27 cellular contexts compared by ENCODE assay signal in genomic region chr3:197956070-197956469, GRCh38. TPM values are rescaled to one million over a fixed set of nuclear protein-coding genes. Genes with fewer than 3 reads are reported as not detected.
DNase-seq lines count a peak whose midpoint lies in the region; FAIRE-seq and TF ChIP-seq lines count a peak whose summit lies in the region.
"Had no signal": no experiment of that assay in that cellular context is flagged by ENCODE, and none has a peak within 500 bp of the region (broad histone marks: within the 10 kb centered on the region; RNA-seq: fewer than 3 reads in every experiment).

No MANE protein-coding gene starts in this region.

- no peaks in the 10 kb centered on the region for H3K27me3 Mint-ChIP-seq in activated CD4-positive, alpha-beta memory T cell treated with anti-CD3 and anti-CD28 coated beads for 36 hours
- no peaks in the 10 kb centered on the region for H3K27me3 Mint-ChIP-seq in activated CD4-positive, alpha-beta memory T cell treated with anti-CD3 and anti-CD28 coated beads, Interleukin-2, amount 10 ng/mL, durations not matched to agents 7 days and 5 days
- H3K27me3 Mint-ChIP-seq in astrocyte (ENCODE audit: low read depth, unreplicated experiment), result no peaks in the 10 kb centered on the region
- peaks cover 5% of the 10 kb centered on the region for H3K27me3 Mint-ChIP-seq in neural progenitor cell (ENCODE audit: insufficient read depth, low read depth)
- H3K27me3 Mint-ChIP-seq: activated naive CD4-positive, alpha-beta T cell treated with anti-CD3 and anti-CD28 coated beads, Interleukin-2, amount 10 ng/mL, durations not matched to agents 7 days and 5 days; central memory CD8-positive, alpha-beta T cell; progenitor cell of endocrine pancreas had no signal

- H3K9me3 ChIP-seq in NT2/D1 (ENCODE audit: insufficient read depth, low read length) (no peaks in the 10 kb centered on the region), astrocyte (ENCODE audit: insufficient read depth, low read depth, low read length) (no peaks in the 10 kb centered on the region), neural progenitor cell (ENCODE audit: low read depth) (no peaks in the 10 kb centered on the region), stomach (no peaks in the 10 kb centered on the region)
- H3K9me3 ChIP-seq: ascending aorta; BLaER1 treated with 17β-estradiol and CSF1 and Interleukin-3, amounts not matched to agents 10 nM and 100 nM; lower lobe of right lung; mucosa of descending colon; upper lobe of right lung had no signal

- no peak overlapping the region for H4K8ac ChIP-seq in mesendoderm (ENCODE audit: low read depth, low read length)

- H2BK5ac ChIP-seq in mesendoderm (ENCODE audit: low read length), result no peak overlapping the region

- H2AK5ac ChIP-seq in mesendoderm (ENCODE audit: low read length), result no peak overlapping the region

- H3K27me3 ChIP-seq in NT2/D1 (ENCODE audit: insufficient read depth, insufficient read length) (peaks cover 5% of the 10 kb centered on the region), astrocyte (ENCODE audit: insufficient read depth, low read length) (no peaks in the 10 kb centered on the region), neural progenitor cell (peaks cover 2% of the 10 kb centered on the region), mesendoderm (ENCODE audit: insufficient read depth, low read length, poor library complexity) (no peaks in the 10 kb centered on the region), stomach (no peaks in the 10 kb centered on the region)
- H3K27me3 ChIP-seq: ascending aorta; BLaER1 treated with 17β-estradiol and CSF1 and Interleukin-3, amounts not matched to agents 10 nM and 100 nM; upper lobe of right lung had no signal

- H4K5ac ChIP-seq in mesendoderm (ENCODE audit: low read length), result no peak overlapping the region

- FAIRE-seq in astrocyte (lab: Jason Lieb, UNC), result no peak
- FAIRE-seq: TTC549 had no signal

- no peak overlapping the region for H3K4me3 ChIP-seq in NT2/D1 (ENCODE audit: insufficient read length, low read depth)
- no peak overlapping the region for H3K4me3 ChIP-seq in astrocyte (ENCODE audit: insufficient read depth, low read depth, low read length)
- H3K4me3 ChIP-seq in neural progenitor cell, result no peak overlapping the region
- no peak overlapping the region for H3K4me3 ChIP-seq in mesendoderm (ENCODE audit: low read length)
- no peak overlapping the region for H3K4me3 ChIP-seq in stomach
- H3K4me3 ChIP-seq: ascending aorta; BLaER1 treated with 17β-estradiol and CSF1 and Interleukin-3, amounts not matched to agents 10 nM and 100 nM; lower lobe of right lung; mucosa of descending colon; upper lobe of right lung had no signal

- H3K36me3 Mint-ChIP-seq in activated CD4-positive, alpha-beta memory T cell treated with anti-CD3 and anti-CD28 coated beads for 36 hours, result peaks cover 60% of the 10 kb centered on the region
- peaks cover 73% of the 10 kb centered on the region for H3K36me3 Mint-ChIP-seq in activated CD4-positive, alpha-beta memory T cell treated with anti-CD3 and anti-CD28 coated beads, Interleukin-2, amount 10 ng/mL, durations not matched to agents 7 days and 5 days (ENCODE audit: low read depth)
- H3K36me3 Mint-ChIP-seq in astrocyte (ENCODE audit: low read depth, unreplicated experiment) (peaks cover 35% of the 10 kb centered on the region), neural progenitor cell (peaks cover 20% of the 10 kb centered on the region)

- no peak overlapping the region for H3K4ac ChIP-seq in mesendoderm (ENCODE audit: low read depth, low read length)

- H3K4me1 ChIP-seq in NT2/D1 (ENCODE audit: insufficient read depth, insufficient read length), result peaks cover 3% of the 10 kb centered on the region
- H3K4me1 ChIP-seq in astrocyte (ENCODE audit: insufficient read depth, low read length), result peaks cover 59% of the 10 kb centered on the region
- peaks cover 27% of the 10 kb centered on the region for H3K4me1 ChIP-seq in neural progenitor cell
- peaks cover 3% of the 10 kb centered on the region for H3K4me1 ChIP-seq in mesendoderm (ENCODE audit: control insufficient read depth, low read depth, low read length)
- H3K4me1 ChIP-seq in stomach, result peaks cover 47 to 81% (median 68%) of the 10 kb centered on the region in 4 donors

- no peak overlapping the region for H3K18ac ChIP-seq in mesendoderm (ENCODE audit: low read length)

- no peak for TF ChIP-seq CTCF in astrocyte (IDR thresholded peaks at IDR 0.05; ENCODE audit: insufficient read depth, low read depth, low read length)
- TF ChIP-seq CTCF in neural progenitor cell (IDR thresholded peaks at IDR 0.05), result no peak
- no peak for TF ChIP-seq CTCF in stomach (IDR thresholded peaks at IDR 0.05)

- no peak overlapping the region for H2BK15ac ChIP-seq in mesendoderm (replicated peaks; ENCODE audit: low read depth)

- H3K4me3 Mint-ChIP-seq in activated CD4-positive, alpha-beta memory T cell treated with anti-CD3 and anti-CD28 coated beads for 36 hours, result no peak overlapping the region
- H3K4me3 Mint-ChIP-seq in activated CD4-positive, alpha-beta memory T cell treated with anti-CD3 and anti-CD28 coated beads, Interleukin-2, amount 10 ng/mL, durations not matched to agents 7 days and 5 days, result no peak overlapping the region
- H3K4me3 Mint-ChIP-seq in astrocyte (ENCODE audit: unreplicated experiment) (peak overlapping the region; percentile 54), neural progenitor cell (no peak overlapping the region)
- H3K4me3 Mint-ChIP-seq: activated naive CD4-positive, alpha-beta T cell treated with anti-CD3 and anti-CD28 coated beads, Interleukin-2, amount 10 ng/mL, durations not matched to agents 7 days and 5 days; central memory CD8-positive, alpha-beta T cell had no signal

- TF ChIP-seq EP300 in stomach (IDR thresholded peaks at IDR 0.05), result no peak

- no peak overlapping the region for H3K27ac ChIP-seq in astrocyte (ENCODE audit: low read depth, low read length)
- peak overlapping the region; percentile 36 for H3K27ac ChIP-seq in neural progenitor cell
- H3K27ac ChIP-seq in mesendoderm (ENCODE audit: low read depth, low read length), result no peak overlapping the region
- H3K27ac ChIP-seq in stomach, result no peak overlapping the region
- H3K27ac ChIP-seq: ascending aorta had no signal

- POLR2A ChIA-PET in activated CD4-positive, alpha-beta memory T cell treated with anti-CD3 and anti-CD28 coated beads for 36 hours (lab: Charles Lee), result interaction anchor here (1.1 kb wide), 1 partner anchor 124 kb away, joined by 3 read pairs; no protein-coding TSS in a partner anchor
- POLR2A ChIA-PET in activated CD4-positive, alpha-beta memory T cell treated with anti-CD3 and anti-CD28 coated beads, Interleukin-2, amount 10 ng/mL, durations not matched to agents 7 days and 5 days (lab: Charles Lee), result interaction anchor here (0.6 kb wide), 1 partner anchor 75 kb away, joined by 3 read pairs; no protein-coding TSS in a partner anchor

- H3F3A ChIP-seq in neural progenitor cell (ENCODE audit: low read depth), result peaks cover 87% of the 10 kb centered on the region

- H4K20me1 ChIP-seq in astrocyte (ENCODE audit: insufficient read depth, low read length) (peaks cover 64% of the 10 kb centered on the region), neural progenitor cell (ENCODE audit: low read depth) (peaks cover 60% of the 10 kb centered on the region)

- H2AFZ ChIP-seq in astrocyte (ENCODE audit: low read depth, low read length) (no peak overlapping the region), neural progenitor cell (replicated peaks) (no peak overlapping the region)

- peaks cover 62% of the 10 kb centered on the region for H3K36me3 ChIP-seq in NT2/D1 (ENCODE audit: insufficient read depth, insufficient read length, low read length)
- peaks cover 51% of the 10 kb centered on the region for H3K36me3 ChIP-seq in astrocyte (ENCODE audit: insufficient read depth, low read length)
- peaks cover 30% of the 10 kb centered on the region for H3K36me3 ChIP-seq in neural progenitor cell
- H3K36me3 ChIP-seq in mesendoderm (ENCODE audit: control insufficient read depth, insufficient read depth, low read length), result peaks cover 13% of the 10 kb centered on the region
- peaks cover 50 to 61% (median 59%) of the 10 kb centered on the region in 4 donors for H3K36me3 ChIP-seq in stomach

- TF ChIP-seq POLR2A in stomach (IDR thresholded peaks at IDR 0.05), result no peak

- H3K79me1 ChIP-seq in mesendoderm (ENCODE audit: low read length), result peaks cover 4% of the 10 kb centered on the region

- H3K4me2 ChIP-seq in astrocyte (ENCODE audit: low read length) (no peak overlapping the region), neural progenitor cell (no peak overlapping the region), mesendoderm (ENCODE audit: low read length) (no peak overlapping the region)

- intact Hi-C loops in activated CD4-positive, alpha-beta memory T cell treated with anti-CD3 and anti-CD28 coated beads for 36 hours (cut with micrococcal nuclease), result no loop called here
- intact Hi-C loops in stomach (cut with DNase I; ENCODE audit: low total_unique reads), result no loop called here

- no peak overlapping the region for H3K56ac ChIP-seq in mesendoderm (ENCODE audit: low read length)

- H3K9ac ChIP-seq in NT2/D1 (ENCODE audit: insufficient read length, low read depth) (peak overlapping the region; percentile 42), astrocyte (ENCODE audit: low read length) (no peak overlapping the region), neural progenitor cell (no peak overlapping the region), mesendoderm (ENCODE audit: low read length) (no peak overlapping the region)

- H3K79me2 ChIP-seq in astrocyte (ENCODE audit: insufficient read depth, low read length) (peaks cover 49% of the 10 kb centered on the region), neural progenitor cell (ENCODE audit: low read depth) (peaks cover 39% of the 10 kb centered on the region), mesendoderm (ENCODE audit: control insufficient read depth, insufficient read depth, low read length) (peaks cover 21% of the 10 kb centered on the region)

- CTCF ChIA-PET in activated CD4-positive, alpha-beta memory T cell treated with anti-CD3 and anti-CD28 coated beads for 36 hours (lab: Charles Lee), result interaction anchor here (1.1 kb wide), 1 partner anchor 13 kb away, joined by 4 read pairs; no protein-coding TSS in a partner anchor
- CTCF ChIA-PET in activated CD4-positive, alpha-beta memory T cell treated with anti-CD3 and anti-CD28 coated beads, Interleukin-2, amount 10 ng/mL, durations not matched to agents 7 days and 5 days (lab: Charles Lee), result no interaction called here

- peak overlapping the region; percentile 31 for H3K27ac Mint-ChIP-seq in activated CD4-positive, alpha-beta memory T cell treated with anti-CD3 and anti-CD28 coated beads for 36 hours
- no peak overlapping the region for H3K27ac Mint-ChIP-seq in activated CD4-positive, alpha-beta memory T cell treated with anti-CD3 and anti-CD28 coated beads, Interleukin-2, amount 10 ng/mL, durations not matched to agents 7 days and 5 days
- H3K27ac Mint-ChIP-seq in astrocyte (ENCODE audit: unreplicated experiment) (no peak overlapping the region), neural progenitor cell (no peak overlapping the region)
- H3K27ac Mint-ChIP-seq: activated naive CD4-positive, alpha-beta T cell treated with anti-CD3 and anti-CD28 coated beads, Interleukin-2, amount 10 ng/mL, durations not matched to agents 7 days and 5 days had no signal

- H2BK120ac ChIP-seq in mesendoderm (ENCODE audit: low read depth, low read length), result no peak overlapping the region

- DNase-seq in activated CD4-positive, alpha-beta memory T cell treated with anti-CD3 and anti-CD28 coated beads for 36 hours, result no peak
- DNase-seq in activated CD4-positive, alpha-beta memory T cell treated with anti-CD3 and anti-CD28 coated beads, Interleukin-2, amount 10 ng/mL, durations not matched to agents 7 days and 5 days, result no peak
- DNase-seq in NT2/D1 (ENCODE audit: low read depth, low spot score) (no peak), astrocyte (ENCODE audit: low read depth) (no peak), neural progenitor cell (ENCODE audit: low spot score) (no peak), mesendoderm (no peak), amniotic stem cell (lab: John Stamatoyannopoulos, UW) (no peak), stomach (no peak)
- DNase-seq: ACHN; activated CD4-positive, alpha-beta T cell treated with anti-CD3 and anti-CD28 coated beads for 1 hour; activated naive CD4-positive, alpha-beta T cell treated with anti-CD3 and anti-CD28 coated beads, Interleukin-2, amount 10 ng/mL, durations not matched to agents 7 days and 5 days; Calu3; glutamatergic neuron; H7; lower lobe of right lung; mucosa of descending colon; NCI-H1048; NCI-H187; NCI-H748 treated with DMSO at 0.1 percent for 48 hours; Right ventricle myocardium superior; stimulated activated CD8-positive, alpha-beta memory T cell treated with anti-CD3 and anti-CD28 coated beads, Interleukin-4, amount 100 ng/mL, for 48 hours; upper lobe of right lung had no signal

- peaks cover 69% of the 10 kb centered on the region for H3K4me1 Mint-ChIP-seq in activated CD4-positive, alpha-beta memory T cell treated with anti-CD3 and anti-CD28 coated beads for 36 hours (ENCODE audit: low read depth)
- H3K4me1 Mint-ChIP-seq in activated CD4-positive, alpha-beta memory T cell treated with anti-CD3 and anti-CD28 coated beads, Interleukin-2, amount 10 ng/mL, durations not matched to agents 7 days and 5 days, result peaks cover 76% of the 10 kb centered on the region
- H3K4me1 Mint-ChIP-seq in astrocyte (ENCODE audit: low read depth, unreplicated experiment) (peaks cover 38% of the 10 kb centered on the region), neural progenitor cell (peaks cover 39% of the 10 kb centered on the region)

- H3K23ac ChIP-seq in mesendoderm (ENCODE audit: low read length), result no peak overlapping the region

- no peaks in the 10 kb centered on the region for H3K9me3 Mint-ChIP-seq in activated CD4-positive, alpha-beta memory T cell treated with anti-CD3 and anti-CD28 coated beads for 36 hours
- no peaks in the 10 kb centered on the region for H3K9me3 Mint-ChIP-seq in activated CD4-positive, alpha-beta memory T cell treated with anti-CD3 and anti-CD28 coated beads, Interleukin-2, amount 10 ng/mL, durations not matched to agents 7 days and 5 days
- H3K9me3 Mint-ChIP-seq in astrocyte (ENCODE audit: unreplicated experiment) (no peaks in the 10 kb centered on the region), neural progenitor cell (no peaks in the 10 kb centered on the region)
- H3K9me3 Mint-ChIP-seq: activated naive CD4-positive, alpha-beta T cell treated with anti-CD3 and anti-CD28 coated beads, Interleukin-2, amount 10 ng/mL, durations not matched to agents 7 days and 5 days; central memory CD8-positive, alpha-beta T cell had no signal

RNA-seq across cellular contexts. Expression of gene LMLN, which starts 3.9 kb away (rescaled TPM):
- total RNA-seq in activated CD4-positive, alpha-beta memory T cell treated with anti-CD3 and anti-CD28 coated beads for 36 hours, result 1 to 10 TPM; 3.6 to 3.8 TPM
- total RNA-seq in activated CD4-positive, alpha-beta memory T cell treated with anti-CD3 and anti-CD28 coated beads, Interleukin-2, amount 10 ng/mL, durations not matched to agents 7 days and 5 days, result 1 to 10 TPM; 2.3 to 3.0 TPM
- 6.5 and 6.7 TPM in 2 replicates for total RNA-seq in astrocyte
- total RNA-seq in neural progenitor cell (ENCODE audit: low replicate concordance), result 7.4 and 11.2 TPM in 2 replicates
- polyA plus RNA-seq in mesendoderm (2013, experiment 1 of 2), result 2.6 TPM
- 2.3 TPM for polyA plus RNA-seq in mesendoderm (2013, experiment 2 of 2)
- total RNA-seq in stomach, result 10 to 100 TPM in 2 of 5 donors, 1 to 10 TPM in 3; 1.4 to 13.8 (median 5.8) TPM
- 1 to 10 TPM in 1 of 3 donors, under 1 TPM in 2; 0.15 to 1.7 (median 0.75) TPM for polyA plus RNA-seq in stomach

RNA-seq across cellular contexts. Expression of gene RPL35A, which starts 6.1 kb away (rescaled TPM):
- 1,000 to 10,000 TPM; 1,575 to 1,587 TPM for total RNA-seq in activated CD4-positive, alpha-beta memory T cell treated with anti-CD3 and anti-CD28 coated beads for 36 hours
- total RNA-seq in activated CD4-positive, alpha-beta memory T cell treated with anti-CD3 and anti-CD28 coated beads, Interleukin-2, amount 10 ng/mL, durations not matched to agents 7 days and 5 days, result 100 to 1,000 TPM; 931 to 944 TPM
- total RNA-seq in astrocyte (1,013 and 1,031 TPM in 2 replicates), neural progenitor cell (ENCODE audit: low replicate concordance) (1,032 and 1,573 TPM in 2 replicates), stomach (100 to 1,000 TPM in 4 of 5 donors, 10 to 100 TPM in 1; 30.4 to 935 (median 568) TPM)
- 4,001 TPM for polyA plus RNA-seq in mesendoderm (2013, experiment 1 of 2)
- polyA plus RNA-seq in mesendoderm (2013, experiment 2 of 2), result 3,998 TPM
- polyA plus RNA-seq in stomach, result 1,000 to 10,000 TPM; 2,089 to 2,972 (median 2,364) TPM
